ENCODE assay signal across 9 cellular contexts in genomic region chr6:89475634-89476033, GRCh38. TPM values are rescaled to one million over a fixed set of nuclear protein-coding genes. Genes with fewer than 3 reads are reported as not detected.
DNase-seq lines count a peak whose midpoint lies in the region; ATAC-seq, FAIRE-seq and TF ChIP-seq lines count a peak whose summit lies in the region.
"Had no signal": no experiment of that assay in that cellular context is flagged by ENCODE, and none has a peak within 500 bp of the region (broad histone marks: within the 10 kb centered on the region; RNA-seq: fewer than 3 reads in every experiment).

No MANE protein-coding gene starts in this region.

- peak; percentile 51 for ATAC-seq in HG03342 (IDR thresholded peaks at IDR 0.05; ENCODE audit: unreplicated experiment)
- ATAC-seq in activated T-helper 17 cell treated with anti-CD3 and anti-CD28 coated beads, Interleukin-2, amount 50 U/mL, for 72 hours (replicated peaks) = peak; percentile 83
- ATAC-seq in mucosa of descending colon = peak; percentile 38

- DNase-seq in GM19239 (ENCODE audit: insufficient read length, low spot score) (no peak), mucosa of descending colon (peak in 1 of 3 donors; percentile 5), cerebellar nuclear complex (lab: John Stamatoyannopoulos, UW) (no peak), WERI-Rb-1 (no peak), GF-D8 (lab: John Stamatoyannopoulos, UW) (no peak), GM19240 (ENCODE audit: insufficient read length, low spot score) (no peak)

- H3K4me3 Mint-ChIP-seq in activated T-helper 17 cell treated with anti-CD3 and anti-CD28 coated beads, Interleukin-2, amount 50 U/mL, for 72 hours = peak overlapping the region; percentile 28

- no peaks in the 10 kb centered on the region for H3K36me3 Mint-ChIP-seq in activated T-helper 17 cell treated with anti-CD3 and anti-CD28 coated beads, Interleukin-2, amount 50 U/mL, for 72 hours (ENCODE audit: low read depth)

- intact Hi-C loops in mucosa of descending colon (cut with DNase I, micrococcal nuclease) = no loop called here

- H3K36me3 ChIP-seq in mucosa of descending colon (ENCODE audit: low read depth) (no peaks in the 10 kb centered on the region), WERI-Rb-1 (no peaks in the 10 kb centered on the region)

- H3K9me3 ChIP-seq in mucosa of descending colon (no peaks in the 10 kb centered on the region), WERI-Rb-1 (ENCODE audit: severe bottlenecking) (no peaks in the 10 kb centered on the region)

- no peak for TF ChIP-seq CTCF in mucosa of descending colon (IDR thresholded peaks at IDR 0.05)
- TF ChIP-seq CTCF in WERI-Rb-1 (IDR thresholded peaks at IDR 0.05; ENCODE audit: low read depth, low read length) = no peak

- H3K27me3 Mint-ChIP-seq in activated T-helper 17 cell treated with anti-CD3 and anti-CD28 coated beads, Interleukin-2, amount 50 U/mL, for 72 hours = no peaks in the 10 kb centered on the region

- H3K27me3 ChIP-seq in WERI-Rb-1 (ENCODE audit: insufficient read depth, low read depth, severe bottlenecking) = no peaks in the 10 kb centered on the region

- no peaks in the 10 kb centered on the region for H3K4me1 ChIP-seq in mucosa of descending colon (ENCODE audit: low read depth)

- no peaks in the 10 kb centered on the region for H3K9me3 Mint-ChIP-seq in activated T-helper 17 cell treated with anti-CD3 and anti-CD28 coated beads, Interleukin-2, amount 50 U/mL, for 72 hours

- H3K4me3 ChIP-seq in mucosa of descending colon (no peak overlapping the region), WERI-Rb-1 (ENCODE audit: low read depth, low read length) (no peak overlapping the region)

- H3K4me1 Mint-ChIP-seq in activated T-helper 17 cell treated with anti-CD3 and anti-CD28 coated beads, Interleukin-2, amount 50 U/mL, for 72 hours = peaks cover 9% of the 10 kb centered on the region

- peak; percentile 93 for FAIRE-seq in GM19239 (lab: Jason Lieb, UNC)
- FAIRE-seq: H1 had no signal

- H3K27ac Mint-ChIP-seq in activated T-helper 17 cell treated with anti-CD3 and anti-CD28 coated beads, Interleukin-2, amount 50 U/mL, for 72 hours = no peak overlapping the region

- H3K27ac ChIP-seq in WERI-Rb-1 = no peak overlapping the region

RNA-seq across cellular contexts. Expression of gene ANKRD6, which starts 42.7 kb away (rescaled TPM):
- 1 to 10 TPM; 1.6 to 3.8 TPM for total RNA-seq in activated T-helper 17 cell treated with anti-CD3 and anti-CD28 coated beads, Interleukin-2, amount 50 U/mL, for 72 hours
- 10 to 100 TPM in 1 of 3 donors, 1 to 10 TPM in 2; 1.8 to 10.9 (median 2.8) TPM for total RNA-seq in mucosa of descending colon
